14 cellular contexts compared by ENCODE assay signal in genomic region chr6:39226606-39227300, GRCh38. TPM values are rescaled to one million over a fixed set of nuclear protein-coding genes. Genes with fewer than 3 reads are reported as not detected.
DNase-seq lines count a peak whose midpoint lies in the region; ATAC-seq, FAIRE-seq and TF ChIP-seq lines count a peak whose summit lies in the region.
"Had no signal": no experiment of that assay in that cellular context is flagged by ENCODE, and none has a peak within 500 bp of the region (broad histone marks: within the 10 kb centered on the region; RNA-seq: fewer than 3 reads in every experiment).

No MANE protein-coding gene starts in this region.

- H3K36me3 ChIP-seq in small intestine (ENCODE audit: control insufficient read depth in 2 of 2, insufficient read depth in 2 of 2, low read length in 2 of 2), result no peaks in the 10 kb centered on the region

- TF ChIP-seq CTCF in epithelial cell of proximal tubule (conservative IDR thresholded peaks at IDR 0.05; ENCODE audit: low read depth, low read length) (no peak), progenitor cell of endocrine pancreas (IDR thresholded peaks at IDR 0.05; ENCODE audit: unreplicated experiment) (no peak)

- H3K4me1 ChIP-seq in small intestine (ENCODE audit: control insufficient read depth in 2 of 2, insufficient read depth in 1 of 2, low read depth in 1 of 2, low read length in 1 of 2), result peaks cover 6 to 21% of the 10 kb centered on the region in 2 donors

- H3K9me3 Mint-ChIP-seq in T-helper 1 cell treated with Interleukin-12 subunit alpha and Interleukin-12 subunit beta and Interleukin-4 antibody, amounts not matched to agents 30 μg/mL and 1 μg/mL, for 36 hours, result peaks cover 8% of the 10 kb centered on the region
- no peaks in the 10 kb centered on the region for H3K9me3 Mint-ChIP-seq in progenitor cell of endocrine pancreas (ENCODE audit: low read depth)

- H3K9me3 ChIP-seq in T-helper 17 cell (ENCODE audit: control insufficient read depth, low read length, poor library complexity, severe bottlenecking), result no peaks in the 10 kb centered on the region
- H3K9me3 ChIP-seq in small intestine (ENCODE audit: control insufficient read depth, low read depth), result no peaks in the 10 kb centered on the region

- H3K36me3 Mint-ChIP-seq in T-helper 1 cell treated with Interleukin-12 subunit alpha and Interleukin-12 subunit beta and Interleukin-4 antibody, amounts not matched to agents 30 μg/mL and 1 μg/mL, for 36 hours (ENCODE audit: low read depth), result peaks cover 28% of the 10 kb centered on the region
- H3K36me3 Mint-ChIP-seq in T-helper 17 cell (ENCODE audit: low read depth) (peaks cover 2% of the 10 kb centered on the region), progenitor cell of endocrine pancreas (ENCODE audit: insufficient read depth) (peaks cover 1% of the 10 kb centered on the region)

- H3K27me3 Mint-ChIP-seq in T-helper 1 cell treated with Interleukin-12 subunit alpha and Interleukin-12 subunit beta and Interleukin-4 antibody, amounts not matched to agents 30 μg/mL and 1 μg/mL, for 36 hours (ENCODE audit: low read depth), result no peaks in the 10 kb centered on the region
- H3K27me3 Mint-ChIP-seq in T-helper 17 cell (peaks cover 47% of the 10 kb centered on the region), progenitor cell of endocrine pancreas (peaks cover 72% of the 10 kb centered on the region)

- peak overlapping the region; percentile 80 for H3K4me3 Mint-ChIP-seq in T-helper 1 cell treated with Interleukin-12 subunit alpha and Interleukin-12 subunit beta and Interleukin-4 antibody, amounts not matched to agents 30 μg/mL and 1 μg/mL, for 36 hours
- H3K4me3 Mint-ChIP-seq in T-helper 17 cell (peak overlapping the region; percentile 47), progenitor cell of endocrine pancreas (ENCODE audit: low read depth) (no peak overlapping the region)

- H3K4me3 ChIP-seq in epithelial cell of proximal tubule (ENCODE audit: low read depth, low read length), result peak overlapping the region; percentile 93
- peak overlapping the region in 1 of 2 donors; percentile 93 for H3K4me3 ChIP-seq in small intestine (ENCODE audit: low read depth in 1 of 2, low read length in 2 of 2)

- H3K4me1 Mint-ChIP-seq in T-helper 1 cell treated with Interleukin-12 subunit alpha and Interleukin-12 subunit beta and Interleukin-4 antibody, amounts not matched to agents 30 μg/mL and 1 μg/mL, for 36 hours (ENCODE audit: low read depth), result peaks cover 65% of the 10 kb centered on the region
- H3K4me1 Mint-ChIP-seq in T-helper 17 cell (peaks cover 34% of the 10 kb centered on the region), progenitor cell of endocrine pancreas (ENCODE audit: low read depth) (peaks cover 14% of the 10 kb centered on the region)

- 7 to 29% (median 13%) methylated on average over 11 of the region's 11 CpGs for WGBS in small intestine, 3 donors

- H3K27ac Mint-ChIP-seq in T-helper 1 cell treated with Interleukin-12 subunit alpha and Interleukin-12 subunit beta and Interleukin-4 antibody, amounts not matched to agents 30 μg/mL and 1 μg/mL, for 36 hours, result peak overlapping the region; percentile 92
- peak overlapping the region; percentile 60 for H3K27ac Mint-ChIP-seq in T-helper 17 cell
- H3K27ac Mint-ChIP-seq in progenitor cell of endocrine pancreas, result no peak overlapping the region

- H3K27ac ChIP-seq in small intestine (ENCODE audit: low read depth in 1 of 2, low read length in 1 of 2), result peak overlapping the region; percentile 74 to 98
- H3K27ac ChIP-seq: 22Rv1 had no signal

- no peak for FAIRE-seq in small intestine (lab: Jason Lieb, UNC)
- FAIRE-seq: frontal cortex had no signal

- ATAC-seq in T-helper 17 cell, result no peak
- ATAC-seq: left cardiac atrium, Panc1 had no signal

- no peaks in the 10 kb centered on the region for H3K27me3 ChIP-seq in small intestine (ENCODE audit: control insufficient read depth in 2 of 2, insufficient read depth in 2 of 2, low read length in 2 of 2)

- DNase-seq in T-helper 1 cell (no peak), T-helper 17 cell (no peak), epithelial cell of proximal tubule (ENCODE audit: low read depth) (no peak), small intestine (no peak), progenitor cell of endocrine pancreas (ENCODE audit: low spot score, unreplicated experiment) (no peak)
- DNase-seq in stimulated activated naive CD4-positive, alpha-beta T cell (lab: John Stamatoyannopoulos, UW), result no peak
- DNase-seq in activated CD4-positive, CD25-positive, alpha-beta regulatory T cell (lab: John Stamatoyannopoulos, UW), result no peak
- DNase-seq: DMS153, left cardiac atrium, NCI-H2171 treated with DMSO at 0.1 percent for 48 hours had no signal

RNA-seq across cellular contexts. Expression of gene KCNK5, which starts 2.5 kb away (rescaled TPM):
- total RNA-seq in T-helper 17 cell, result under 1 TPM; 0.78 to 0.87 TPM
- total RNA-seq in epithelial cell of proximal tubule, result 1.6 and 2.8 TPM in 2 replicates
- 10 to 100 TPM; 39.6 to 44.1 (median 43.0) TPM for polyA plus RNA-seq in small intestine
- 2.0 and 2.3 TPM in 2 replicates for total RNA-seq in progenitor cell of endocrine pancreas
